ENCODE assay signal across 8 cellular contexts in the genomic region with DNA sequence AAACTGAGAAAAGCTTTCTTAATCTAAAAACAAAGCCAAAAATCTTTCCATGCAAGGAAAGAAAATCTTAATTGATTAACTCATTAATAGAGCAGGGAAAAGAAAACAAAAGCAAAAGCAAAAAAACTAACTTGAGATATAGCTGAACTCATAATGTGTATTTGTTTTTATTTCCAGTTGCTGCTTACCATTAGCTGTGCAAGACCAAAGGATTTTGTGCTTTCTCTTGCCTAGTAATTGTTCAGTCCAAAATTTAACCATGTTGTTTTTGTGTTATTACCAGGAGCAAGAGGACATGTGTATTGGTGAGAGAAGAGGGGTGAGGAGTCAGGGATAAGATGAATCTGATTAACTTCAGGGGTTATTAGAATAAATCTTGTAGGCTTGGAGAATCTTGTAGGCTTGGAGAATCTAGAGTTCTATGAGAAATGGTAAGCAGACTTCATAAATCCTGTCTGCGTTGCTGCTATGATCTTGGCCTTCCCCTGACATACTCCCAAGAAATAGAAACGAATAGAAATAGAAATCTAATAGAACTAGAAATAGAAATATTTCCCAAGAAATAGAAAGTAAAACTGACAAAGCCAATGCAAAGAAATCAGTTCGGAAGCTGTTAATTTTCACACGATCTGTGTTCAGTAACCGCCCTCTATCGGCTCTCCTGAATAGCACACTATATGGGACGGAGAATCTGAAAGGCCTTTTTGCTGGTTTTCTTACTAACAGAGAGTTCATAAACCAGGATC.
A peak's percentile ranks its signal among the peaks of the same experiment; 100 is the strongest.
DNase-seq lines count a peak whose midpoint lies in the region; ATAC-seq and TF ChIP-seq lines count a peak whose summit lies in the region.

No MANE protein-coding gene starts in this region.

- in situ Hi-C loops in astrocyte of the spinal cord (cut with HindIII; ENCODE audit: low sequenced_read_pairs): no loop called here

- TF ChIP-seq CTCF in Calu3 (IDR thresholded peaks at IDR 0.05; ENCODE audit: unreplicated experiment) (peak; percentile 83), astrocyte of the spinal cord (IDR thresholded peaks at IDR 0.05; ENCODE audit: low read depth, low read length) (peak; percentile 79), spleen (IDR thresholded peaks at IDR 0.05 in 8 of 11, conservative IDR thresholded peaks at IDR 0.05 in 3 of 11) (peak; percentile 74 to 92 (median 86))

- H3K27me3 Mint-ChIP-seq in Calu3 (ENCODE audit: unreplicated experiment): no peaks in the 10 kb centered on the region

- H3K27me3 ChIP-seq in spleen (replicated peaks in 1 of 7): no peaks in the 10 kb centered on the region

- peaks cover 3% of the 10 kb centered on the region for H3K9me3 Mint-ChIP-seq in Calu3 (ENCODE audit: low read depth, unreplicated experiment)

- BruUV-seq in Calu3 (replicated peaks; lab: Mats Ljungman, UMichigan): no TSS peak

- ATAC-seq in GM19324 (IDR thresholded peaks at IDR 0.05; ENCODE audit: low FRiP score, unreplicated experiment) (peak; percentile 38), HG03558 (IDR thresholded peaks at IDR 0.05; ENCODE audit: extremely low read depth, unreplicated experiment) (peak; percentile 19)

- peaks cover 68% of the 10 kb centered on the region for H3K4me1 Mint-ChIP-seq in Calu3 (ENCODE audit: low read depth, unreplicated experiment)

- intact Hi-C loops in Calu3 (cut with micrococcal nuclease; ENCODE audit: unreplicated experiment) (loop anchor here (1.0 to 5.0 kb wide), 6 partner anchors 36 to 204 kb away; partner anchors contain the start of gene TNFSF10), spleen (cut with DNase I; ENCODE audit: low total_unique reads) (loop anchor here (2.0 kb wide), 2 partner anchors 75 to 105 kb away; no protein-coding TSS in a partner anchor)

- peak overlapping the region; percentile 70 for H3K4me3 Mint-ChIP-seq in Calu3 (ENCODE audit: low read depth, unreplicated experiment)

- WGBS in spleen, 5 donors: 1 to 3% (median 2%) methylated on average over 7 of the region's 7 CpGs

- no peaks in the 10 kb centered on the region for H3K9me3 ChIP-seq in spleen

- TF ChIP-seq POLR2A in spleen (IDR thresholded peaks at IDR 0.05): no peak

- H3K36me3 ChIP-seq in spleen: no peaks in the 10 kb centered on the region

- CTCF ChIA-PET in Calu3 (lab: Charles Lee): interaction anchor here (0.6 to 3.8 kb wide), 35 partner anchors 9 to 864 kb away, joined by 3 to 36 read pairs (median 6); partner anchors contain the start of genes ECT2 and TNFSF10

- peak overlapping the region; percentile 95 for H3K27ac Mint-ChIP-seq in Calu3 (ENCODE audit: unreplicated experiment)

- no peak overlapping the region for H3K4me3 ChIP-seq in astrocyte of the spinal cord (ENCODE audit: low read depth, low read length)
- H3K4me3 ChIP-seq in spleen: peak overlapping the region in 6 of 8 donors; percentile 1 to 61 (median 20)

- DNase-seq in Calu3: peak; percentile 67
- peak; percentile 74 for DNase-seq in RKO (ENCODE audit: low spot score)
- DNase-seq in astrocyte of the spinal cord (ENCODE audit: low read depth, low spot score): peak; percentile 71
- peak; percentile 11 for DNase-seq in iPS DF 4.7 (ENCODE audit: extremely low read depth, low spot score)
- no peak for DNase-seq in spleen
- no peak for DNase-seq in DMS79 treated with DMSO at 0.1 percent for 48 hours (lab: John Stamatoyannopoulos, UW)

- H3K27ac ChIP-seq in spleen: peak overlapping the region; percentile 57 to 88 (median 82)

- peaks cover 13 to 58% (median 44%) of the 10 kb centered on the region in 6 donors for H3K4me1 ChIP-seq in spleen

- peaks cover 26% of the 10 kb centered on the region for H3K36me3 Mint-ChIP-seq in Calu3 (ENCODE audit: insufficient read depth, unreplicated experiment)

Comparison
In these comparisons a context has a peak if more than half of its experiments do, and no peak if none do; other contexts are left out.
1. DNase-seq: peak in Calu3 (single experiment), RKO (single experiment), astrocyte of the spinal cord (single experiment) and iPS DF 4.7 (single experiment); none in spleen (single experiment) and DMS79 treated with DMSO at 0.1 percent for 48 hours (single experiment).
2. Peak in every context shown above with its lines, with median percentiles within 50 percentile points of each other: CTCF ChIP-seq.